ENCODE assay signal across 15 cellular contexts in the genomic region with DNA sequence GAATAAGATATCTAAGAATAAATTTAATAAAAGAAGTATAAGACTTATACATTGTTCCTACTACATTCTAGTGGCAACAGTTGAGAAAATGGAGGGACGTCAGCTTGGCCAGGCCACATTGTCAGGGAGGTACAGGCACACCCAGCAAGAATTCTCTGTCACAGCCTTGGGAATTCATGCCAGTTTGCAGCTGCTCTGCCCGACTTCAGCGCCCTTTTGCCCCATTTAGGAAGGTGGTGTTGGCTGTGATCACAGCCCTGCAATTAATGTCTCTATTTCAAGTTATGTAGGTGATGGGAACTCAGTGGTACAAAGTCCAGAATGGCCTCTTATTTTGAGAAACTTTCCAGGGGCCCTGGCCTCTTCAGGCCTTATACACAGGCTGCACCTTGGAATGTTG.
"Had no signal": no experiment of that assay in that cellular context is flagged by ENCODE, and none has a peak within 500 bp of the region (broad histone marks: within the 10 kb centered on the region; RNA-seq: fewer than 3 reads in every experiment).

No MANE protein-coding gene starts in this region.

- ATAC-seq: left ventricle myocardium superior, right cardiac atrium had no signal

- H3K36me3 ChIP-seq: suprapubic skin had no signal

- H3K4me3 ChIP-seq: suprapubic skin had no signal

- FAIRE-seq: endometrium, urothelium cell line had no signal

- H3K27me3 ChIP-seq: suprapubic skin had no signal

- DNase-seq: activated CD4-positive, alpha-beta T cell treated with anti-CD3 and anti-CD28 coated beads, Interleukin-2, amount 50 U/mL, for 4 hours; activated CD4-positive, CD25-positive, alpha-beta regulatory T cell treated with anti-CD3 and anti-CD28 coated beads, Interleukin-2, amount 50 U/mL, for 72 hours; activated naive CD4-positive, alpha-beta T cell treated with anti-CD3 and anti-CD28 coated beads, Interleukin-2, amount 50 U/mL, for 16 hours; activated T-cell treated with anti-CD3 and anti-CD28 coated beads, Interleukin-2, amount 50 U/mL, for 1 hour; foreskin melanocyte; head of caudate nucleus; islet precursor cell; left ventricle myocardium superior; mesenchymal stem cell; stimulated activated CD4-positive, alpha-beta T cell treated with anti-CD3 and anti-CD28 coated beads, Interleukin-12 subunit alpha, Interleukin-12 subunit beta, amount 100 ng/mL, for 4 hours; stimulated activated naive CD4-positive, alpha-beta T cell had no signal

- H3K9me3 ChIP-seq: suprapubic skin had no signal
